Comparison of ENCODE assay signal across 1 cellular context in the genomic region with DNA sequence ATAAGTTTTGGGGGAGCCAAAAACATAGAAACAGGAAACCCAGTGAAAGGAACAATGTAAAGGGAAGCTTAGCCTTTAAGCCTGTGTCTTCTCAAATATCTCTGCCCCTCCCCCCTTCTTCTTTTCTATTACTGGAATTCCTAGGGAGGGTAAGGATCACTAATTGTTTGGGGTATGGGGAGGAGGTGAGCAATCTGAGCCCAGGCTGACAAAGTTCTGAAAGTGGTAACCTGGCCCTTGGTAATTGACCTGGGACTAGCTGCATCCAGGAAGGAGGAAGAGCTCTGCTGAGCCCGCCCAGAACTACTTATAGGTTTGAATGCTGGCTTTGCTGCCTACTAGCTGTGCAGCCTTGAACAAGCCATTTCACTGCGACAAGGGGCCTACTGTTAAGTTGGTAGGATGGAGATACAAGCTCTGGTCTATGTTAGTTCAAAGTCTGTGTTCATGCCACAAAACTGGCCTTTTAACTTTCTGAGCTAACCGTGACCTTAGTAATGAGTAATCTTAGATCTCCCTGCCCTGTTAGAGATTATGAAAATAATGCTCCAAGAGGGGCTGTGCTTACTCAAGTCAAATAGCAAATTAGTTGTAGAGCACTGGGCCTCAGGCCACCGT.
TF ChIP-seq lines count a peak whose summit lies in the region.

No MANE protein-coding gene starts in this region.

TF ChIP-seq in HepG2, 621 proteins besides CTCF, POLR2A, EP300 and RAD21 (continued from another document and continues in another):
- no peak for TF ChIP-seq ZBTB7A (CRISPR knock-in tag; IDR thresholded peaks at IDR 0.05)
- TF ChIP-seq, protein P1, sequence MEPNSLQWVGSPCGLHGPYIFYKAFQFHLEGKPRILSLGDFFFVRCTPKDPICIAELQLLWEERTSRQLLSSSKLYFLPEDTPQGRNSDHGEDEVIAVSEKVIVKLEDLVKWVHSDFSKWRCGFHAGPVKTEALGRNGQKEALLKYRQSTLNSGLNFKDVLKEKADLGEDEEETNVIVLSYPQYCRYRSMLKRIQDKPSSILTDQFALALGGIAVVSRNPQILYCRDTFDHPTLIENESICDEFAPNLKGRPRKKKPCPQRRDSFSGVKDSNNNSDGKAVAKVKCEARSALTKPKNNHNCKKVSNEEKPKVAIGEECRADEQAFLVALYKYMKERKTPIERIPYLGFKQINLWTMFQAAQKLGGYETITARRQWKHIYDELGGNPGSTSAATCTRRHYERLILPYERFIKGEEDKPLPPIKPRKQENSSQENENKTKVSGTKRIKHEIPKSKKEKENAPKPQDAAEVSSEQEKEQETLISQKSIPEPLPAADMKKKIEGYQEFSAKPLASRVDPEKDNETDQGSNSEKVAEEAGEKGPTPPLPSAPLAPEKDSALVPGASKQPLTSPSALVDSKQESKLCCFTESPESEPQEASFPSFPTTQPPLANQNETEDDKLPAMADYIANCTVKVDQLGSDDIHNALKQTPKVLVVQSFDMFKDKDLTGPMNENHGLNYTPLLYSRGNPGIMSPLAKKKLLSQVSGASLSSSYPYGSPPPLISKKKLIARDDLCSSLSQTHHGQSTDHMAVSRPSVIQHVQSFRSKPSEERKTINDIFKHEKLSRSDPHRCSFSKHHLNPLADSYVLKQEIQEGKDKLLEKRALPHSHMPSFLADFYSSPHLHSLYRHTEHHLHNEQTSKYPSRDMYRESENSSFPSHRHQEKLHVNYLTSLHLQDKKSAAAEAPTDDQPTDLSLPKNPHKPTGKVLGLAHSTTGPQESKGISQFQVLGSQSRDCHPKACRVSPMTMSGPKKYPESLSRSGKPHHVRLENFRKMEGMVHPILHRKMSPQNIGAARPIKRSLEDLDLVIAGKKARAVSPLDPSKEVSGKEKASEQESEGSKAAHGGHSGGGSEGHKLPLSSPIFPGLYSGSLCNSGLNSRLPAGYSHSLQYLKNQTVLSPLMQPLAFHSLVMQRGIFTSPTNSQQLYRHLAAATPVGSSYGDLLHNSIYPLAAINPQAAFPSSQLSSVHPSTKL (CRISPR knock-in tag; IDR thresholded peaks at IDR 0.05): peak; percentile 55
- no peak for TF ChIP-seq MXI1 (IDR thresholded peaks at IDR 0.05; ENCODE audit: borderline replicate concordance, low read depth, low read length)
- TF ChIP-seq REL (CRISPR knock-in tag; conservative IDR thresholded peaks at IDR 0.05): no peak
- TF ChIP-seq, protein P2, sequence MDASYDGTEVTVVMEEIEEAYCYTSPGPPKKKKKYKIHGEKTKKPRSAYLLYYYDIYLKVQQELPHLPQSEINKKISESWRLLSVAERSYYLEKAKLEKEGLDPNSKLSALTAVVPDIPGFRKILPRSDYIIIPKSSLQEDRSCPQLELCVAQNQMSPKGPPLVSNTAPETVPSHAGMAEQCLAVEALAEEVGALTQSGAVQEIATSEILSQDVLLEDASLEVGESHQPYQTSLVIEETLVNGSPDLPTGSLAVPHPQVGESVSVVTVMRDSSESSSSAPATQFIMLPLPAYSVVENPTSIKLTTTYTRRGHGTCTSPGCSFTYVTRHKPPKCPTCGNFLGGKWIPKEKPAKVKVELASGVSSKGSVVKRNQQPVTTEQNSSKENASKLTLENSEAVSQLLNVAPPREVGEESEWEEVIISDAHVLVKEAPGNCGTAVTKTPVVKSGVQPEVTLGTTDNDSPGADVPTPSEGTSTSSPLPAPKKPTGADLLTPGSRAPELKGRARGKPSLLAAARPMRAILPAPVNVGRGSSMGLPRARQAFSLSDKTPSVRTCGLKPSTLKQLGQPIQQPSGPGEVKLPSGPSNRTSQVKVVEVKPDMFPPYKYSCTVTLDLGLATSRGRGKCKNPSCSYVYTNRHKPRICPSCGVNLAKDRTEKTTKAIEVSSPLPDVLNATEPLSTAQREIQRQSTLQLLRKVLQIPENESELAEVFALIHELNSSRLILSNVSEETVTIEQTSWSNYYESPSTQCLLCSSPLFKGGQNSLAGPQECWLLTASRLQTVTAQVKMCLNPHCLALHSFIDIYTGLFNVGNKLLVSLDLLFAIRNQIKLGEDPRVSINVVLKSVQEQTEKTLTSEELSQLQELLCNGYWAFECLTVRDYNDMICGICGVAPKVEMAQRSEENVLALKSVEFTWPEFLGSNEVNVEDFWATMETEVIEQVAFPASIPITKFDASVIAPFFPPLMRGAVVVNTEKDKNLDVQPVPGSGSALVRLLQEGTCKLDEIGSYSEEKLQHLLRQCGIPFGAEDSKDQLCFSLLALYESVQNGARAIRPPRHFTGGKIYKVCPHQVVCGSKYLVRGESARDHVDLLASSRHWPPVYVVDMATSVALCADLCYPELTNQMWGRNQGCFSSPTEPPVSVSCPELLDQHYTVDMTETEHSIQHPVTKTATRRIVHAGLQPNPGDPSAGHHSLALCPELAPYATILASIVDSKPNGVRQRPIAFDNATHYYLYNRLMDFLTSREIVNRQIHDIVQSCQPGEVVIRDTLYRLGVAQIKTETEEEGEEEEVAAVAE (CRISPR knock-in tag; IDR thresholded peaks at IDR 0.05; ENCODE audit: borderline replicate concordance): no peak
- no peak for TF ChIP-seq ZNF816 (CRISPR knock-in tag; IDR thresholded peaks at IDR 0.05; ENCODE audit: borderline replicate concordance)
- TF ChIP-seq SOX6 (IDR thresholded peaks at IDR 0.05): no peak
- peak; percentile 68 for TF ChIP-seq SOX6 (CRISPR knock-in tag; IDR thresholded peaks at IDR 0.05)
- TF ChIP-seq HMG20A (CRISPR knock-in tag; IDR thresholded peaks at IDR 0.05; ENCODE audit: borderline replicate concordance): peak; percentile 50; the same call in 1 of the 2 replicates
- TF ChIP-seq ZNF564 (CRISPR knock-in tag; IDR thresholded peaks at IDR 0.05): no peak
- no peak for TF ChIP-seq ZNF34 (CRISPR knock-in tag; IDR thresholded peaks at IDR 0.05; ENCODE audit: borderline replicate concordance)
- peak; percentile 38; the same call in 1 of the 2 replicates for TF ChIP-seq SALL1 (CRISPR knock-in tag; IDR thresholded peaks at IDR 0.05)
- TF ChIP-seq ZNF446 (CRISPR knock-in tag; IDR thresholded peaks at IDR 0.05): no peak
- no peak for TF ChIP-seq ZNF530 (CRISPR knock-in tag; IDR thresholded peaks at IDR 0.05; ENCODE audit: low read depth)
- TF ChIP-seq, protein P3, sequence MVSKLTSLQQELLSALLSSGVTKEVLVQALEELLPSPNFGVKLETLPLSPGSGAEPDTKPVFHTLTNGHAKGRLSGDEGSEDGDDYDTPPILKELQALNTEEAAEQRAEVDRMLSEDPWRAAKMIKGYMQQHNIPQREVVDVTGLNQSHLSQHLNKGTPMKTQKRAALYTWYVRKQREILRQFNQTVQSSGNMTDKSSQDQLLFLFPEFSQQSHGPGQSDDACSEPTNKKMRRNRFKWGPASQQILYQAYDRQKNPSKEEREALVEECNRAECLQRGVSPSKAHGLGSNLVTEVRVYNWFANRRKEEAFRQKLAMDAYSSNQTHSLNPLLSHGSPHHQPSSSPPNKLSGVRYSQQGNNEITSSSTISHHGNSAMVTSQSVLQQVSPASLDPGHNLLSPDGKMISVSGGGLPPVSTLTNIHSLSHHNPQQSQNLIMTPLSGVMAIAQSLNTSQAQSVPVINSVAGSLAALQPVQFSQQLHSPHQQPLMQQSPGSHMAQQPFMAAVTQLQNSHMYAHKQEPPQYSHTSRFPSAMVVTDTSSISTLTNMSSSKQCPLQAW (CRISPR knock-in tag; IDR thresholded peaks at IDR 0.05): no peak
- TF ChIP-seq, protein P4, sequence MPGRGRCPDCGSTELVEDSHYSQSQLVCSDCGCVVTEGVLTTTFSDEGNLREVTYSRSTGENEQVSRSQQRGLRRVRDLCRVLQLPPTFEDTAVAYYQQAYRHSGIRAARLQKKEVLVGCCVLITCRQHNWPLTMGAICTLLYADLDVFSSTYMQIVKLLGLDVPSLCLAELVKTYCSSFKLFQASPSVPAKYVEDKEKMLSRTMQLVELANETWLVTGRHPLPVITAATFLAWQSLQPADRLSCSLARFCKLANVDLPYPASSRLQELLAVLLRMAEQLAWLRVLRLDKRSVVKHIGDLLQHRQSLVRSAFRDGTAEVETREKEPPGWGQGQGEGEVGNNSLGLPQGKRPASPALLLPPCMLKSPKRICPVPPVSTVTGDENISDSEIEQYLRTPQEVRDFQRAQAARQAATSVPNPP (CRISPR knock-in tag; IDR thresholded peaks at IDR 0.05): no peak
- TF ChIP-seq ZFX (CRISPR knock-in tag; IDR thresholded peaks at IDR 0.05; ENCODE audit: low read depth): peak; percentile 60; the same call in 1 of the 2 replicates
- no peak for TF ChIP-seq ZNF547 (CRISPR knock-in tag; IDR thresholded peaks at IDR 0.05)
- no peak for TF ChIP-seq ZNF850 (CRISPR knock-in tag; conservative IDR thresholded peaks at IDR 0.05)
- TF ChIP-seq CAMTA2 (CRISPR knock-in tag; IDR thresholded peaks at IDR 0.05; ENCODE audit: borderline replicate concordance): no peak
- TF ChIP-seq ELF3 (CRISPR knock-in tag; IDR thresholded peaks at IDR 0.05): 0 out of 2 replicates have a peak, but pooled peaks have one; percentile 16
- TF ChIP-seq ADNP (CRISPR knock-in tag; IDR thresholded peaks at IDR 0.05): no peak
- TF ChIP-seq NCOR1 (IDR thresholded peaks at IDR 0.05; ENCODE audit: borderline replicate concordance, low read length): peak; percentile 74
- TF ChIP-seq, protein P5, sequence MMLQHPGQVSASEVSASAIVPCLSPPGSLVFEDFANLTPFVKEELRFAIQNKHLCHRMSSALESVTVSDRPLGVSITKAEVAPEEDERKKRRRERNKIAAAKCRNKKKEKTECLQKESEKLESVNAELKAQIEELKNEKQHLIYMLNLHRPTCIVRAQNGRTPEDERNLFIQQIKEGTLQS (CRISPR knock-in tag; IDR thresholded peaks at IDR 0.05): no peak
- peak; percentile 17; the same call in 1 of the 2 replicates for TF ChIP-seq SAP130 (CRISPR knock-in tag; IDR thresholded peaks at IDR 0.05; ENCODE audit: low read depth)
- TF ChIP-seq, protein P6, sequence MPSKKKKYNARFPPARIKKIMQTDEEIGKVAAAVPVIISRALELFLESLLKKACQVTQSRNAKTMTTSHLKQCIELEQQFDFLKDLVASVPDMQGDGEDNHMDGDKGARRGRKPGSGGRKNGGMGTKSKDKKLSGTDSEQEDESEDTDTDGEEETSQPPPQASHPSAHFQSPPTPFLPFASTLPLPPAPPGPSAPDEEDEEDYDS (CRISPR knock-in tag; IDR thresholded peaks at IDR 0.05): peak; percentile 48
- TF ChIP-seq ZNF709 (CRISPR knock-in tag; IDR thresholded peaks at IDR 0.05): no peak
- TF ChIP-seq, protein P7, sequence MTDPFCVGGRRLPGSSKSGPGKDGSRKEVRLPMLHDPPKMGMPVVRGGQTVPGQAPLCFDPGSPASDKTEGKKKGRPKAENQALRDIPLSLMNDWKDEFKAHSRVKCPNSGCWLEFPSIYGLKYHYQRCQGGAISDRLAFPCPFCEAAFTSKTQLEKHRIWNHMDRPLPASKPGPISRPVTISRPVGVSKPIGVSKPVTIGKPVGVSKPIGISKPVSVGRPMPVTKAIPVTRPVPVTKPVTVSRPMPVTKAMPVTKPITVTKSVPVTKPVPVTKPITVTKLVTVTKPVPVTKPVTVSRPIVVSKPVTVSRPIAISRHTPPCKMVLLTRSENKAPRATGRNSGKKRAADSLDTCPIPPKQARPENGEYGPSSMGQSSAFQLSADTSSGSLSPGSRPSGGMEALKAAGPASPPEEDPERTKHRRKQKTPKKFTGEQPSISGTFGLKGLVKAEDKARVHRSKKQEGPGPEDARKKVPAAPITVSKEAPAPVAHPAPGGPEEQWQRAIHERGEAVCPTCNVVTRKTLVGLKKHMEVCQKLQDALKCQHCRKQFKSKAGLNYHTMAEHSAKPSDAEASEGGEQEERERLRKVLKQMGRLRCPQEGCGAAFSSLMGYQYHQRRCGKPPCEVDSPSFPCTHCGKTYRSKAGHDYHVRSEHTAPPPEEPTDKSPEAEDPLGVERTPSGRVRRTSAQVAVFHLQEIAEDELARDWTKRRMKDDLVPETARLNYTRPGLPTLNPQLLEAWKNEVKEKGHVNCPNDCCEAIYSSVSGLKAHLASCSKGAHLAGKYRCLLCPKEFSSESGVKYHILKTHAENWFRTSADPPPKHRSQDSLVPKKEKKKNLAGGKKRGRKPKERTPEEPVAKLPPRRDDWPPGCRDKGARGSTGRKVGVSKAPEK (CRISPR knock-in tag; IDR thresholded peaks at IDR 0.05; ENCODE audit: borderline replicate concordance): no peak
- TF ChIP-seq NKX3-1 (CRISPR knock-in tag; IDR thresholded peaks at IDR 0.05): no peak
- no peak for TF ChIP-seq JUNB (CRISPR knock-in tag; IDR thresholded peaks at IDR 0.05; ENCODE audit: borderline replicate concordance)
- no peak for TF ChIP-seq FOXA1 (IDR thresholded peaks at IDR 0.05)
- no peak for TF ChIP-seq FOXA1 (CRISPR knock-in tag; IDR thresholded peaks at IDR 0.05)
- TF ChIP-seq, protein P8, sequence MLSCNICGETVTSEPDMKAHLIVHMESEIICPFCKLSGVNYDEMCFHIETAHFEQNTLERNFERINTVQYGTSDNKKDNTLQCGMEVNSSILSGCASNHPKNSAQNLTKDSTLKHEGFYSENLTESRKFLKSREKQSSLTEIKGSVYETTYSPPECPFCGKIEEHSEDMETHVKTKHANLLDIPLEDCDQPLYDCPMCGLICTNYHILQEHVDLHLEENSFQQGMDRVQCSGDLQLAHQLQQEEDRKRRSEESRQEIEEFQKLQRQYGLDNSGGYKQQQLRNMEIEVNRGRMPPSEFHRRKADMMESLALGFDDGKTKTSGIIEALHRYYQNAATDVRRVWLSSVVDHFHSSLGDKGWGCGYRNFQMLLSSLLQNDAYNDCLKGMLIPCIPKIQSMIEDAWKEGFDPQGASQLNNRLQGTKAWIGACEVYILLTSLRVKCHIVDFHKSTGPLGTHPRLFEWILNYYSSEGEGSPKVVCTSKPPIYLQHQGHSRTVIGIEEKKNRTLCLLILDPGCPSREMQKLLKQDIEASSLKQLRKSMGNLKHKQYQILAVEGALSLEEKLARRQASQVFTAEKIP (CRISPR knock-in tag; IDR thresholded peaks at IDR 0.05; ENCODE audit: borderline replicate concordance): no peak
- no peak for TF ChIP-seq ZNF556 (CRISPR knock-in tag; IDR thresholded peaks at IDR 0.05; ENCODE audit: borderline replicate concordance)
- no peak for TF ChIP-seq ZNF549 (CRISPR knock-in tag; IDR thresholded peaks at IDR 0.05)
- TF ChIP-seq HCFC1 (IDR thresholded peaks at IDR 0.05; ENCODE audit: low read depth, low read length): no peak
- TF ChIP-seq MIER2 (CRISPR knock-in tag; IDR thresholded peaks at IDR 0.05): no peak
- no peak for TF ChIP-seq ZKSCAN8 (CRISPR knock-in tag; IDR thresholded peaks at IDR 0.05; ENCODE audit: borderline replicate concordance)
- TF ChIP-seq, protein P9, sequence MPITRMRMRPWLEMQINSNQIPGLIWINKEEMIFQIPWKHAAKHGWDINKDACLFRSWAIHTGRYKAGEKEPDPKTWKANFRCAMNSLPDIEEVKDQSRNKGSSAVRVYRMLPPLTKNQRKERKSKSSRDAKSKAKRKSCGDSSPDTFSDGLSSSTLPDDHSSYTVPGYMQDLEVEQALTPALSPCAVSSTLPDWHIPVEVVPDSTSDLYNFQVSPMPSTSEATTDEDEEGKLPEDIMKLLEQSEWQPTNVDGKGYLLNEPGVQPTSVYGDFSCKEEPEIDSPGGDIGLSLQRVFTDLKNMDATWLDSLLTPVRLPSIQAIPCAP (CRISPR knock-in tag; IDR thresholded peaks at IDR 0.05; ENCODE audit: low read depth): no peak
- peak; percentile 61 for TF ChIP-seq HNF4G (IDR thresholded peaks at IDR 0.05; ENCODE audit: borderline replicate concordance, low read depth, low read length)
- no peak for TF ChIP-seq HNF4G (CRISPR knock-in tag; IDR thresholded peaks at IDR 0.05; ENCODE audit: borderline replicate concordance, low read depth)
- TF ChIP-seq, protein P10, sequence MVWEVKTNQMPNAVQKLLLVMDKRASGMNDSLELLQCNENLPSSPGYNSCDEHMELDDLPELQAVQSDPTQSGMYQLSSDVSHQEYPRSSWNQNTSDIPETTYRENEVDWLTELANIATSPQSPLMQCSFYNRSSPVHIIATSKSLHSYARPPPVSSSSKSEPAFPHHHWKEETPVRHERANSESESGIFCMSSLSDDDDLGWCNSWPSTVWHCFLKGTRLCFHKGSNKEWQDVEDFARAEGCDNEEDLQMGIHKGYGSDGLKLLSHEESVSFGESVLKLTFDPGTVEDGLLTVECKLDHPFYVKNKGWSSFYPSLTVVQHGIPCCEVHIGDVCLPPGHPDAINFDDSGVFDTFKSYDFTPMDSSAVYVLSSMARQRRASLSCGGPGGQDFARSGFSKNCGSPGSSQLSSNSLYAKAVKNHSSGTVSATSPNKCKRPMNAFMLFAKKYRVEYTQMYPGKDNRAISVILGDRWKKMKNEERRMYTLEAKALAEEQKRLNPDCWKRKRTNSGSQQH (CRISPR knock-in tag; IDR thresholded peaks at IDR 0.05; ENCODE audit: low read depth): no peak
- TF ChIP-seq ZNF644 (CRISPR knock-in tag; IDR thresholded peaks at IDR 0.05; ENCODE audit: low read depth): no peak
